8 cellular contexts compared by ENCODE assay signal in genomic region chrX:70554081-70554480, GRCh38.
DNase-seq lines count a peak whose midpoint lies in the region; ATAC-seq and TF ChIP-seq lines count a peak whose summit lies in the region.

No MANE protein-coding gene starts in this region.

- H3K27me3 ChIP-seq in BJ (ENCODE audit: control insufficient read depth, insufficient read depth, low read length) (no peaks in the 10 kb centered on the region), gastroesophageal sphincter (no peaks in the 10 kb centered on the region)

- 8 to 33% methylated on average over 1 to 2 of the region's 2 CpGs for WGBS in gastroesophageal sphincter (ENCODE audit: low coverage in 1 of 2), 2 donors

- TF ChIP-seq CTCF in BJ (IDR thresholded peaks at IDR 0.05; ENCODE audit: insufficient read depth, low read depth, low read length) (peak; percentile 11; the same call in 1 of the 2 replicates), gastroesophageal sphincter (IDR thresholded peaks at IDR 0.05) (peak in 3 of 4 experiments; percentile 23 to 40 (median 35))

- H3K36me3 ChIP-seq in BJ (ENCODE audit: control insufficient read depth, insufficient read depth, low read length) = no peaks in the 10 kb centered on the region
- H3K36me3 ChIP-seq in gastroesophageal sphincter = no peaks in the 10 kb centered on the region

- H3K4me3 ChIP-seq in BJ (ENCODE audit: low read depth, low read length) = no peak overlapping the region
- H3K4me3 ChIP-seq in gastroesophageal sphincter = no peak overlapping the region

- H3K9me3 ChIP-seq in gastroesophageal sphincter = no peaks in the 10 kb centered on the region

- no peak overlapping the region for H3K27ac ChIP-seq in gastroesophageal sphincter

- no peaks in the 10 kb centered on the region for H3K4me1 ChIP-seq in gastroesophageal sphincter

- CTCF ChIA-PET in BJ (lab: Yijun Ruan, JAX) = interaction anchor here (0.7 to 2.8 kb wide), 5 partner anchors 9 to 130 kb away, joined by 3 to 14 read pairs (median 4); partner anchors contain the start of gene GDPD2

- ATAC-seq in GM19463 (IDR thresholded peaks at IDR 0.05; ENCODE audit: unreplicated experiment) (peak; percentile 13), gastroesophageal sphincter (no peak), GM21423 (IDR thresholded peaks at IDR 0.05; ENCODE audit: unreplicated experiment) (no peak), HG03097 (IDR thresholded peaks at IDR 0.05; ENCODE audit: low FRiP score, unreplicated experiment) (no peak)
- ATAC-seq in activated CD4-positive, CD25-positive, alpha-beta regulatory T cell treated with anti-CD3 and anti-CD28 coated beads, Interleukin-2, amount 50 U/mL, for 24 hours = no peak

- no peak for TF ChIP-seq POLR2A in gastroesophageal sphincter (IDR thresholded peaks at IDR 0.05)

- TF ChIP-seq EP300 in gastroesophageal sphincter (IDR thresholded peaks at IDR 0.05) = no peak

- DNase-seq in BJ (ENCODE audit: low read depth) (no peak), RPMI7951 (ENCODE audit: low read depth) (peak; percentile 30), NK-92 (lab: John Stamatoyannopoulos, UW; ENCODE audit: unreplicated experiment) (no peak)

- POLR2A ChIA-PET in BJ (lab: Charles Lee) = interaction anchor here (0.5 kb wide), 1 partner anchor 103 kb away, joined by 5 read pairs; no protein-coding TSS in a partner anchor
